ENCODE assay signal across 8 cellular contexts in the genomic region with DNA sequence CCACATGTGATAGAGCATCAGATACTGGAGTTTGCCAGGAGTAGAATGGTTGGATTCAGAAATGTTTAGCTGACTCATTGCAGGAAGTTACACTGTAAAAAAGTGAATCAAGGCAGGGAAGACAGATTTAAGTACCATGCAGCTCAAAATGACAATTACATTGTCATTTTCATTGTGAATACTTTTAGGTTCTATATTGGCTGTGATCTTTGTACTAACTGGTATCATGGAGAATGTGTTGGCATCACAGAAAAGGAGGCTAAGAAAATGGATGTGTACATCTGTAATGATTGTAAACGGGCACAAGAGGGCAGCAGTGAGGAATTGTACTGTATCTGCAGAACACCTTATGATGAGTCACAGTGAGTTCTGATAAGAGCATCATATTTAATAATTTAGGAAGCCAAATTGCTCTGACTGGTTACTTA. TPM values are rescaled to one million over a fixed set of nuclear protein-coding genes. Genes with fewer than 3 reads are reported as not detected.
DNase-seq lines count a peak whose midpoint lies in the region; ATAC-seq, FAIRE-seq and TF ChIP-seq lines count a peak whose summit lies in the region.
"Not testable (repeated sequence)": the region's sequence is repeated elsewhere in the genome, so short reads cannot be mapped to it uniquely, and the experiment has no call there.

No MANE protein-coding gene starts in this region.

- H4K20me1 ChIP-seq in MM.1S (ENCODE audit: insufficient read depth, low read length); PC-9 (ENCODE audit: insufficient read depth): not testable (repeated sequence)

- H3K27ac ChIP-seq in MM.1S (ENCODE audit: low read length); left lung: not testable (repeated sequence)
- H3K27ac ChIP-seq in PC-9, result peak overlapping the region; percentile 12; the same call in 1 of the 2 replicates

- DNase-seq in AG09319 (ENCODE audit: extremely low read depth, low read depth) (peak; percentile 31), GM19239 (ENCODE audit: insufficient read length, low spot score) (peak; percentile 21), MM.1S (peak; percentile 73), PC-9 (peak; percentile 54 to 55), dermis blood vessel endothelial cell (peak; percentile 86), left lung (peak in 1 of 2 donors; percentile 38)
- DNase-seq in activated CD8-positive, alpha-beta memory T cell treated with anti-CD3 and anti-CD28 coated beads for 48 hours (ENCODE audit: low read depth in 2 of 3, low spot score in 2 of 3), result peak in 2 of 3 experiments; percentile 18 to 35
- peak; percentile 71 to 83 for DNase-seq in stimulated activated CD4-positive, alpha-beta T cell treated with anti-CD3 and anti-CD28 coated beads, Interleukin-2, amount 100 ng/mL, for 24 hours

- not testable (repeated sequence) for H3K9me2 ChIP-seq in MM.1S (replicated peaks; ENCODE audit: insufficient read depth, low read length); PC-9 (ENCODE audit: insufficient read depth)

- not testable (repeated sequence) for H3K9me3 ChIP-seq in MM.1S (replicated peaks; ENCODE audit: insufficient read depth, low read length); PC-9 (ENCODE audit: insufficient read depth, low read depth); left lung

- not testable (repeated sequence) for H3K36me3 ChIP-seq in MM.1S (replicated peaks; ENCODE audit: insufficient read depth, low read length)
- H3K36me3 ChIP-seq in PC-9 (ENCODE audit: low read depth), result peaks cover 27% of the 10 kb centered on the region
- H3K36me3 ChIP-seq in left lung, result peaks cover 0 to 78% of the 10 kb centered on the region in 2 donors

- H3K4me2 ChIP-seq in MM.1S (ENCODE audit: low read depth, low read length); PC-9: not testable (repeated sequence)

- H3K4me1 ChIP-seq in MM.1S (ENCODE audit: low read length); PC-9 (replicated peaks; ENCODE audit: insufficient read depth); left lung: not testable (repeated sequence)

- peak; percentile 4 for FAIRE-seq in GM19239 (lab: Jason Lieb, UNC)

- H3K9ac ChIP-seq in MM.1S (ENCODE audit: low read length), result not testable (repeated sequence)

- not testable (repeated sequence) for H2AFZ ChIP-seq in MM.1S (ENCODE audit: low read length); PC-9

- POLR2A ChIA-PET in PC-9 (lab: Charles Lee; ENCODE audit: unreplicated experiment), result not testable (repeated sequence)

- CTCF ChIA-PET in PC-9 (lab: Charles Lee), result not testable (repeated sequence)

- not testable (repeated sequence) for H3K4me3 ChIP-seq in MM.1S (ENCODE audit: low read length); PC-9; left lung

- H3K27me3 ChIP-seq in MM.1S (replicated peaks; ENCODE audit: insufficient read depth, low read length); PC-9 (ENCODE audit: insufficient read depth, low read depth); left lung: not testable (repeated sequence)

- H3K79me2 ChIP-seq in MM.1S (ENCODE audit: low read length); PC-9 (ENCODE audit: low read depth): not testable (repeated sequence)

- H3F3A ChIP-seq in MM.1S (ENCODE audit: insufficient read depth, low read length), result not testable (repeated sequence)
- peaks cover 11% of the 10 kb centered on the region for H3F3A ChIP-seq in PC-9 (ENCODE audit: insufficient read depth, low read depth)

- intact Hi-C loops in PC-9 (cut with micrococcal nuclease; ENCODE audit: unreplicated experiment), result loop anchor here (10.0 kb wide), 2 partner anchors 502 to 1282 kb away; no protein-coding TSS in a partner anchor
- intact Hi-C loops in left lung (cut with DNase I), result not testable (repeated sequence)

- not testable (repeated sequence) for BruUV-seq in PC-9 (replicated peaks; lab: Mats Ljungman, UMichigan)

- TF ChIP-seq CTCF in AG09319 (IDR thresholded peaks at IDR 0.05; ENCODE audit: low read depth, low read length) (peak; percentile 49), MM.1S (IDR thresholded peaks at IDR 0.05; ENCODE audit: low read length) (peak; percentile 47), PC-9 (conservative IDR thresholded peaks at IDR 0.05) (peak; percentile 88), left lung (IDR thresholded peaks at IDR 0.05) (peak; percentile 63 to 68)

- ATAC-seq in left lung, result peak; percentile 98

RNA-seq across cellular contexts. Expression of a gene that starts 33.1 kb away (rescaled TPM):
- total RNA-seq in PC-9 (2021) (14.5 and 15.5 TPM in 2 replicates), dermis blood vessel endothelial cell (21.3 and 35.6 TPM in 2 replicates), left lung (1 to 10 TPM; 6.3 to 6.6 TPM)
